In genomic region chr18:3305354-3305762, GRCh38 we compare ENCODE assay signal across 8 cellular contexts. TPM values are rescaled to one million over a fixed set of nuclear protein-coding genes. Genes with fewer than 3 reads are reported as not detected.
A peak's percentile ranks its signal among the peaks of the same experiment; 100 is the strongest.
DNase-seq lines count a peak whose midpoint lies in the region; ATAC-seq and TF ChIP-seq lines count a peak whose summit lies in the region.

No MANE protein-coding gene starts in this region.

- H3K4me1 ChIP-seq in mesenchymal stem cell (ENCODE audit: control insufficient read depth, insufficient read depth, low read depth, low read length): peaks cover 4% of the 10 kb centered on the region
- H3K4me1 ChIP-seq in left ventricle myocardium inferior: no peaks in the 10 kb centered on the region

- WGBS in mesenchymal stem cell: 45% methylated on average over 7 of the region's 7 CpGs

- no peaks in the 10 kb centered on the region for H3K27me3 ChIP-seq in mesenchymal stem cell (ENCODE audit: control insufficient read depth in 1 of 2, insufficient read depth in 1 of 2, low read length in 2 of 2)
- no peaks in the 10 kb centered on the region for H3K27me3 ChIP-seq in left ventricle myocardium inferior (ENCODE audit: low read depth)

- H4K8ac ChIP-seq in mesenchymal stem cell (ENCODE audit: low read length): no peak overlapping the region

- H4K91ac ChIP-seq in mesenchymal stem cell (ENCODE audit: low read length): no peak overlapping the region

- no peak overlapping the region for H3K18ac ChIP-seq in mesenchymal stem cell (ENCODE audit: low read depth in 1 of 2, low read length in 2 of 2)

- H3K27ac ChIP-seq in mesenchymal stem cell (ENCODE audit: low read length, poor library complexity, severe bottlenecking): no peak overlapping the region
- H3K27ac ChIP-seq in left ventricle myocardium inferior (replicated peaks): no peak overlapping the region

- TF ChIP-seq CTCF in left ventricle myocardium inferior (IDR thresholded peaks at IDR 0.05; ENCODE audit: borderline replicate concordance): no peak

- H3K36me3 ChIP-seq in mesenchymal stem cell (ENCODE audit: control insufficient read depth in 1 of 2, insufficient read depth in 2 of 2, low read depth in 1 of 2, low read length in 2 of 2): no peaks in the 10 kb centered on the region
- no peaks in the 10 kb centered on the region for H3K36me3 ChIP-seq in left ventricle myocardium inferior

- no peak overlapping the region for H2AFZ ChIP-seq in mesenchymal stem cell (ENCODE audit: low read depth, low read length)

- H2AK5ac ChIP-seq in mesenchymal stem cell (ENCODE audit: low read length, severe bottlenecking): no peak overlapping the region

- H3K79me1 ChIP-seq in mesenchymal stem cell (replicated peaks; ENCODE audit: low read length, poor library complexity, severe bottlenecking): no peaks in the 10 kb centered on the region

- H3K4ac ChIP-seq in mesenchymal stem cell (ENCODE audit: low read depth in 1 of 2, low read length in 2 of 2): no peak overlapping the region

- intact Hi-C loops in left ventricle myocardium inferior (cut with micrococcal nuclease): no loop called here

- ATAC-seq in GM18907 (IDR thresholded peaks at IDR 0.05; ENCODE audit: unreplicated experiment): no peak

- no peak overlapping the region for H2BK5ac ChIP-seq in mesenchymal stem cell (ENCODE audit: low read depth, low read length, poor library complexity, severe bottlenecking)

- H3K9me3 ChIP-seq in mesenchymal stem cell (ENCODE audit: control insufficient read depth, low read length) (no peaks in the 10 kb centered on the region), left ventricle myocardium inferior (replicated peaks) (no peaks in the 10 kb centered on the region)

- H3K9ac ChIP-seq in mesenchymal stem cell (ENCODE audit: low read length): peak overlapping the region; percentile 67

- no peak overlapping the region for H2BK15ac ChIP-seq in mesenchymal stem cell (ENCODE audit: low read depth, poor library complexity, severe bottlenecking)

- H3K14ac ChIP-seq in mesenchymal stem cell (ENCODE audit: low read length in 2 of 2): no peak overlapping the region

- H3K4me3 ChIP-seq in mesenchymal stem cell (ENCODE audit: insufficient read depth in 1 of 2, low read depth in 1 of 2, low read length in 2 of 2): peak overlapping the region in 1 of 2 experiments; percentile 47
- no peak overlapping the region for H3K4me3 ChIP-seq in left ventricle myocardium inferior

- no peak overlapping the region for H3K4me2 ChIP-seq in mesenchymal stem cell (ENCODE audit: low read length, poor library complexity, severe bottlenecking)

- H3K23ac ChIP-seq in mesenchymal stem cell (ENCODE audit: low read length in 2 of 2): no peak overlapping the region

- H2BK120ac ChIP-seq in mesenchymal stem cell (ENCODE audit: low read depth, low read length): no peak overlapping the region

- peak; percentile 92 for DNase-seq in GM03348 (ENCODE audit: low spot score)
- peak; percentile 95 for DNase-seq in M059J (ENCODE audit: low read depth)
- DNase-seq in activated T-helper 9 cell treated with anti-CD3 and anti-CD28 coated beads, Interleukin-2, amount 50 U/mL, for 16 hours (ENCODE audit: low read depth): peak; percentile 31
- peak; percentile 98 for DNase-seq in mesenchymal stem cell
- DNase-seq in left ventricle myocardium inferior: no peak
- DNase-seq in HK-2 (ENCODE audit: unreplicated experiment): no peak
- DNase-seq in DMS 273 (lab: John Stamatoyannopoulos, UW; ENCODE audit: unreplicated experiment): no peak

- no peak overlapping the region for H2BK12ac ChIP-seq in mesenchymal stem cell (ENCODE audit: low read length in 2 of 2)

RNA-seq across cellular contexts. Expression of gene MYL12B, which starts 43.4 kb away (rescaled TPM):
- 528 and 607 TPM in 2 replicates for total RNA-seq in M059J (2014; rRNA removed; shearing (Covaris generic))
- 460 TPM for polyA plus RNA-seq in mesenchymal stem cell (2013, experiment 1 of 2)
- 471 TPM for polyA plus RNA-seq in mesenchymal stem cell (2013, experiment 2 of 2)
- 176 TPM for total RNA-seq in left ventricle myocardium inferior

RNA-seq across cellular contexts. Expression of gene MYL12A, which starts 57.8 kb away (rescaled TPM):
- 810 and 944 TPM in 2 replicates for total RNA-seq in M059J (2014; rRNA removed; shearing (Covaris generic))
- polyA plus RNA-seq in mesenchymal stem cell (2013, experiment 1 of 2): 689 TPM
- 719 TPM for polyA plus RNA-seq in mesenchymal stem cell (2013, experiment 2 of 2)
- 2,410 TPM for total RNA-seq in left ventricle myocardium inferior

Comparison
In these comparisons a context has a peak if more than half of its experiments do, and no peak if none do; other contexts are left out.
1. DNase-seq: peak in GM03348 (single experiment), M059J (single experiment), activated T-helper 9 cell treated with anti-CD3 and anti-CD28 coated beads, Interleukin-2, amount 50 U/mL, for 16 hours (single experiment) and mesenchymal stem cell (single experiment); none in left ventricle myocardium inferior (single experiment), HK-2 (single experiment) and DMS 273 (single experiment).